In the genomic region with DNA sequence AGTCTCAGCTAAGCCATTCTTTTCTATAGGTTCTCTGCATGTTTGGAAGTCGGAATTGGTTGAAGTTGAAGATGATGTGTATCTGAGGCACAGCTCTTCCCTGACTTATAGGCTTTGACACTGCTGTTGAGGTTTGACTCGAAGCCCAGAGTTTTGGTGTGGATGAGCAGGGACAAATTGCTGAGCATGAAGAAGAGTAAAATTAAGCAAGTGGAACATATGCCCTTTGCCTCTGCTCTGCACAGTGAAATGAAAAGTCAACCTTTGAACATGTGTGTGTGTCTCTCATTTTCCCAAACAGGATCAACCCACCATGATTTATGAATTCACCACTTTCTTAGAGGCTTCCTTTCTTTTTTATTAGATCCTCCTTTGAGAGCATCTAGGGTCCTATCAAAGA, we compare ENCODE assay signal across 2 cellular contexts.
TF ChIP-seq lines count a peak whose summit lies in the region.

No MANE protein-coding gene starts in this region.

TF ChIP-seq in IMR-90, 13 proteins besides CTCF, POLR2A, EP300 and RAD21:
- no peak for TF ChIP-seq MXI1 (IDR thresholded peaks at IDR 0.05; ENCODE audit: borderline replicate concordance, low read depth, low read length)
- TF ChIP-seq MAZ (IDR thresholded peaks at IDR 0.05; ENCODE audit: borderline replicate concordance, low read depth, low read length), result no peak
- no peak for TF ChIP-seq ELK1 (IDR thresholded peaks at IDR 0.05; ENCODE audit: borderline replicate concordance, low read depth, low read length)
- no peak for TF ChIP-seq NFE2L2 (IDR thresholded peaks at IDR 0.05; ENCODE audit: low read depth, low read length)
- TF ChIP-seq SMC3 (IDR thresholded peaks at IDR 0.05; ENCODE audit: low read depth, low read length), result no peak
- TF ChIP-seq RCOR1 (IDR thresholded peaks at IDR 0.05; ENCODE audit: insufficient replicate concordance, low read length), result no peak
- TF ChIP-seq BHLHE40 (IDR thresholded peaks at IDR 0.05; ENCODE audit: low read depth, low read length), result no peak
- TF ChIP-seq MAFK (IDR thresholded peaks at IDR 0.05; ENCODE audit: low read depth, low read length), result no peak
- TF ChIP-seq, protein P1, sequence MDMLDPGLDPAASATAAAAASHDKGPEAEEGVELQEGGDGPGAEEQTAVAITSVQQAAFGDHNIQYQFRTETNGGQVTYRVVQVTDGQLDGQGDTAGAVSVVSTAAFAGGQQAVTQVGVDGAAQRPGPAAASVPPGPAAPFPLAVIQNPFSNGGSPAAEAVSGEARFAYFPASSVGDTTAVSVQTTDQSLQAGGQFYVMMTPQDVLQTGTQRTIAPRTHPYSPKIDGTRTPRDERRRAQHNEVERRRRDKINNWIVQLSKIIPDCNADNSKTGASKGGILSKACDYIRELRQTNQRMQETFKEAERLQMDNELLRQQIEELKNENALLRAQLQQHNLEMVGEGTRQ (IDR thresholded peaks at IDR 0.05; ENCODE audit: low read depth, low read length), result no peak
- TF ChIP-seq RFX5 (IDR thresholded peaks at IDR 0.05; ENCODE audit: low read depth, low read length), result no peak

TF ChIP-seq in H1, 55 proteins besides CTCF, POLR2A, EP300 and RAD21:
- TF ChIP-seq TBP (IDR thresholded peaks at IDR 0.05; ENCODE audit: low read depth, low read length) (no peak), CHD2 (IDR thresholded peaks at IDR 0.05; ENCODE audit: low read length) (no peak), RNF2 (IDR thresholded peaks at IDR 0.05; ENCODE audit: borderline replicate concordance, low read depth, low read length, missing control alignments, poor library complexity, severe bottlenecking) (no peak), PHF8 (conservative IDR thresholded peaks at IDR 0.05; ENCODE audit: low read depth, low read length) (no peak), CTBP2 (IDR thresholded peaks at IDR 0.05; ENCODE audit: borderline replicate concordance, insufficient read depth, insufficient read length, low read length) (no peak), CHD1 (IDR thresholded peaks at IDR 0.05; ENCODE audit: low read depth, low read length) (no peak), SAP30 (IDR thresholded peaks at IDR 0.05; ENCODE audit: insufficient read depth, insufficient replicate concordance, low read length) (no peak)
TF ChIP-seq in H1: peak in this region for 0.
